8 cellular contexts compared by ENCODE assay signal in the genomic region with DNA sequence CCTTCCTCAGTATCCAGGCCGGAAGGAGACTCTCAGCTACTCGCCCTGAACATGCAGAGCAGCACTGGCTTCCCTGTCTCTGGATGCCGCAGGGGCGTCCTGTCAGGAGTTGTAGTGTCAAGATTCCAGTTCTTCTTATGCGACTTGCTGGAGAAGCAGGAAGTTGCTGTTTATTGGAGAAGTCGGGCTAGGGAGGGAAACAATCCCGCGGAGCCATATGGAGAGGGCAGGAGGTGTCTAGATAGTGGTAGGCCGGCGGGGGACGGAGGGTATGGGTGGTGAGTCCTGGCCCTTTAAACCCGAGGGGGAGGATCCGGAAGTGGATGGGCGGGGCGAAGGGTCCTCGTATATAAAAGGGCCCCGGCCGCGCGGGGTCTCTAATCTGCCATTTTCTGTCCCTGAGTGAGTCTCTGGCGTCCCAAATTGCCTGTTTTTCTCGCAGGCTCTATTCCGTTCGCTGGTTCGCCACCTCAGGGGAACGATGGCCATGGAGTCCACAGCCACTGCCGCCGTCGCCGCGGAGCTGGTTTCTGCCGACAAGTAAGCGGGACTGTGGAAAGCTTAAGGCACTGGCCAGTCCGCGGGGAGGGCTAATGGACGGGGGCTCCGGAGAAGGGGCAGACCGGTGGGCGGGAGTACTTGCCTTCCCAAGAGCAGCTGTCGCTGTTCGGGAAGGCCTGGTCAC. TPM values are rescaled to one million over a fixed set of nuclear protein-coding genes. Genes with fewer than 3 reads are reported as not detected.
A peak's percentile ranks its signal among the peaks of the same experiment; 100 is the strongest.
DNase-seq lines count a peak whose midpoint lies in the region; ATAC-seq and TF ChIP-seq lines count a peak whose summit lies in the region.

A gene with protein sequence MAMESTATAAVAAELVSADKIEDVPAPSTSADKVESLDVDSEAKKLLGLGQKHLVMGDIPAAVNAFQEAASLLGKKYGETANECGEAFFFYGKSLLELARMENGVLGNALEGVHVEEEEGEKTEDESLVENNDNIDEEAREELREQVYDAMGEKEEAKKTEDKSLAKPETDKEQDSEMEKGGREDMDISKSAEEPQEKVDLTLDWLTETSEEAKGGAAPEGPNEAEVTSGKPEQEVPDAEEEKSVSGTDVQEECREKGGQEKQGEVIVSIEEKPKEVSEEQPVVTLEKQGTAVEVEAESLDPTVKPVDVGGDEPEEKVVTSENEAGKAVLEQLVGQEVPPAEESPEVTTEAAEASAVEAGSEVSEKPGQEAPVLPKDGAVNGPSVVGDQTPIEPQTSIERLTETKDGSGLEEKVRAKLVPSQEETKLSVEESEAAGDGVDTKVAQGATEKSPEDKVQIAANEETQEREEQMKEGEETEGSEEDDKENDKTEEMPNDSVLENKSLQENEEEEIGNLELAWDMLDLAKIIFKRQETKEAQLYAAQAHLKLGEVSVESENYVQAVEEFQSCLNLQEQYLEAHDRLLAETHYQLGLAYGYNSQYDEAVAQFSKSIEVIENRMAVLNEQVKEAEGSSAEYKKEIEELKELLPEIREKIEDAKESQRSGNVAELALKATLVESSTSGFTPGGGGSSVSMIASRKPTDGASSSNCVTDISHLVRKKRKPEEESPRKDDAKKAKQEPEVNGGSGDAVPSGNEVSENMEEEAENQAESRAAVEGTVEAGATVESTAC (plus strand): TSS at position 376 of the 685 bp plus-strand sequence. CDS start 106 bp downstream, at position 482.

- peak within 1 kb of the TSS; percentile 97 to 100 (median 98) for H3K4me3 Mint-ChIP-seq in CD4-positive, CD25-positive, alpha-beta regulatory T cell
- H3K4me3 Mint-ChIP-seq in dendritic cell treated with granulocyte-macrophage colony-stimulating factor and Interleukin-4, amounts not matched to agents 40 ng/mL and 50 ng/mL, for 4 days, result peak within 1 kb of the TSS; percentile 98

- peaks cover 27% of the 10 kb centered on the region for H3K4me1 ChIP-seq in CD4-positive, CD25-positive, alpha-beta regulatory T cell (ENCODE audit: control insufficient read depth, insufficient read depth, low read length, poor library complexity, severe bottlenecking)
- peaks cover 9 to 23% (median 19%) of the 10 kb centered on the region in 4 donors for H3K4me1 ChIP-seq in liver (ENCODE audit: control insufficient read depth in 4 of 4, insufficient read depth in 4 of 4, low read length in 3 of 4)

- peak; percentile 84 to 94 (median 90) for DNase-seq in CD4-positive, CD25-positive, alpha-beta regulatory T cell
- DNase-seq in NCI-H69 (lab: John Stamatoyannopoulos, UW), result peak; percentile 84
- peak; percentile 90 to 98 for DNase-seq in activated CD4-positive, alpha-beta T cell treated with anti-CD3 and anti-CD28 coated beads, Interleukin-2, amount 50 U/mL, for 24 hours (ENCODE audit: low read depth in 1 of 2, low spot score in 1 of 2)
- DNase-seq in stimulated activated CD4-positive, alpha-beta T cell treated with anti-CD3 and anti-CD28 coated beads, Interleukin-4, amount 100 ng/mL, for 1 hour, result peak; percentile 93

- no peaks in the 10 kb centered on the region for H3K27me3 ChIP-seq in CD4-positive, CD25-positive, alpha-beta regulatory T cell (ENCODE audit: control insufficient read depth, insufficient read depth, low read length)
- no peaks in the 10 kb centered on the region for H3K27me3 ChIP-seq in liver (ENCODE audit: control insufficient read depth in 4 of 4, insufficient read depth in 4 of 4, low read length in 3 of 4)

- no peaks in the 10 kb centered on the region for H3K9me3 Mint-ChIP-seq in CD4-positive, CD25-positive, alpha-beta regulatory T cell
- no peaks in the 10 kb centered on the region for H3K9me3 Mint-ChIP-seq in dendritic cell treated with granulocyte-macrophage colony-stimulating factor and Interleukin-4, amounts not matched to agents 40 ng/mL and 50 ng/mL, for 4 days

- peak within 1 kb of the TSS; percentile 87 to 96 for H3K9ac ChIP-seq in liver (ENCODE audit: low read depth in 1 of 2, low read length in 2 of 2)

- intact Hi-C loops in dendritic cell treated with granulocyte-macrophage colony-stimulating factor and Interleukin-4, amounts not matched to agents 40 ng/mL and 50 ng/mL, for 4 days (cut with micrococcal nuclease), result loop anchor here (2.0 kb wide), 1 partner anchor 105 kb away; a partner anchor contains a TSS

- H3K9me3 ChIP-seq in CD4-positive, CD25-positive, alpha-beta regulatory T cell (ENCODE audit: control insufficient read depth in 2 of 2, low read length in 2 of 2), result no peaks in the 10 kb centered on the region
- H3K9me3 ChIP-seq in liver (ENCODE audit: control insufficient read depth in 4 of 4, low read length in 3 of 4), result no peaks in the 10 kb centered on the region

- peak within 1 kb of the TSS; percentile 94 for H3K4me3 ChIP-seq in CD4-positive, CD25-positive, alpha-beta regulatory T cell (ENCODE audit: low read depth, low read length)
- H3K4me3 ChIP-seq in liver (ENCODE audit: low read depth in 1 of 3, low read length in 3 of 3), result peak within 1 kb of the TSS; percentile 80 to 88 (median 80)

- under 1% methylated on average over 40 of the region's 41 CpGs for WGBS in liver

- no peak for TF ChIP-seq CTCF in liver (IDR thresholded peaks at IDR 0.05; ENCODE audit: low read depth, low read length, missing input control)

- peaks cover 9% of the 10 kb centered on the region for H3K27me3 Mint-ChIP-seq in CD4-positive, CD25-positive, alpha-beta regulatory T cell
- no peaks in the 10 kb centered on the region for H3K27me3 Mint-ChIP-seq in dendritic cell treated with granulocyte-macrophage colony-stimulating factor and Interleukin-4, amounts not matched to agents 40 ng/mL and 50 ng/mL, for 4 days

- no peaks in the 10 kb centered on the region for H3K36me3 ChIP-seq in CD4-positive, CD25-positive, alpha-beta regulatory T cell (ENCODE audit: control insufficient read depth, insufficient read depth, low read length)
- no peaks in the 10 kb centered on the region for H3K36me3 ChIP-seq in liver (ENCODE audit: control insufficient read depth in 4 of 4, insufficient read depth in 3 of 4, low read depth in 1 of 4, low read length in 3 of 4)

- no peak for TF ChIP-seq RAD21 in liver (IDR thresholded peaks at IDR 0.05)

- peak; percentile 62 to 66 for ATAC-seq in CD4-positive, CD25-positive, alpha-beta regulatory T cell (ENCODE audit: low read depth in 2 of 2)
- ATAC-seq in GM19372 (IDR thresholded peaks at IDR 0.05; ENCODE audit: low read depth, unreplicated experiment), result peak; percentile 40
- ATAC-seq in HG03520 (IDR thresholded peaks at IDR 0.05; ENCODE audit: unreplicated experiment), result peak; percentile 31

- H3K36me3 Mint-ChIP-seq in CD4-positive, CD25-positive, alpha-beta regulatory T cell, result no peaks in the 10 kb centered on the region
- H3K36me3 Mint-ChIP-seq in dendritic cell treated with granulocyte-macrophage colony-stimulating factor and Interleukin-4, amounts not matched to agents 40 ng/mL and 50 ng/mL, for 4 days (ENCODE audit: low read depth), result peaks cover 14% of the 10 kb centered on the region

- peak within 1 kb of the TSS; percentile 91 for H3K27ac ChIP-seq in CD4-positive, CD25-positive, alpha-beta regulatory T cell (ENCODE audit: insufficient read depth, low read length, poor library complexity, severe bottlenecking)
- peak within 1 kb of the TSS; percentile 71 to 93 for H3K27ac ChIP-seq in liver (ENCODE audit: low read depth in 1 of 2, low read length in 2 of 2)

- H3K4me1 Mint-ChIP-seq in CD4-positive, CD25-positive, alpha-beta regulatory T cell, result peaks cover 6 to 41% (median 27%) of the 10 kb centered on the region in 4 donors
- H3K4me1 Mint-ChIP-seq in dendritic cell treated with granulocyte-macrophage colony-stimulating factor and Interleukin-4, amounts not matched to agents 40 ng/mL and 50 ng/mL, for 4 days (ENCODE audit: low read depth), result peaks cover 32% of the 10 kb centered on the region

- H3K27ac Mint-ChIP-seq in CD4-positive, CD25-positive, alpha-beta regulatory T cell, result peak within 1 kb of the TSS; percentile 93 to 99 (median 99)
- H3K27ac Mint-ChIP-seq in dendritic cell treated with granulocyte-macrophage colony-stimulating factor and Interleukin-4, amounts not matched to agents 40 ng/mL and 50 ng/mL, for 4 days, result peak within 1 kb of the TSS; percentile 99

TF ChIP-seq in liver, 16 proteins besides CTCF, POLR2A, EP300 and RAD21:
- TF ChIP-seq SP1 (IDR thresholded peaks at IDR 0.05) (no peak), FOXA1 (IDR thresholded peaks at IDR 0.05) (no peak), GABPA (IDR thresholded peaks at IDR 0.05 in 1 of 2, conservative IDR thresholded peaks at IDR 0.05 in 1 of 2) (peak; percentile 71 to 84), NR2F2 (IDR thresholded peaks at IDR 0.05) (peak; percentile 47), TAF1 (conservative IDR thresholded peaks at IDR 0.05) (peak; percentile 98)
- TF ChIP-seq, protein P1, sequence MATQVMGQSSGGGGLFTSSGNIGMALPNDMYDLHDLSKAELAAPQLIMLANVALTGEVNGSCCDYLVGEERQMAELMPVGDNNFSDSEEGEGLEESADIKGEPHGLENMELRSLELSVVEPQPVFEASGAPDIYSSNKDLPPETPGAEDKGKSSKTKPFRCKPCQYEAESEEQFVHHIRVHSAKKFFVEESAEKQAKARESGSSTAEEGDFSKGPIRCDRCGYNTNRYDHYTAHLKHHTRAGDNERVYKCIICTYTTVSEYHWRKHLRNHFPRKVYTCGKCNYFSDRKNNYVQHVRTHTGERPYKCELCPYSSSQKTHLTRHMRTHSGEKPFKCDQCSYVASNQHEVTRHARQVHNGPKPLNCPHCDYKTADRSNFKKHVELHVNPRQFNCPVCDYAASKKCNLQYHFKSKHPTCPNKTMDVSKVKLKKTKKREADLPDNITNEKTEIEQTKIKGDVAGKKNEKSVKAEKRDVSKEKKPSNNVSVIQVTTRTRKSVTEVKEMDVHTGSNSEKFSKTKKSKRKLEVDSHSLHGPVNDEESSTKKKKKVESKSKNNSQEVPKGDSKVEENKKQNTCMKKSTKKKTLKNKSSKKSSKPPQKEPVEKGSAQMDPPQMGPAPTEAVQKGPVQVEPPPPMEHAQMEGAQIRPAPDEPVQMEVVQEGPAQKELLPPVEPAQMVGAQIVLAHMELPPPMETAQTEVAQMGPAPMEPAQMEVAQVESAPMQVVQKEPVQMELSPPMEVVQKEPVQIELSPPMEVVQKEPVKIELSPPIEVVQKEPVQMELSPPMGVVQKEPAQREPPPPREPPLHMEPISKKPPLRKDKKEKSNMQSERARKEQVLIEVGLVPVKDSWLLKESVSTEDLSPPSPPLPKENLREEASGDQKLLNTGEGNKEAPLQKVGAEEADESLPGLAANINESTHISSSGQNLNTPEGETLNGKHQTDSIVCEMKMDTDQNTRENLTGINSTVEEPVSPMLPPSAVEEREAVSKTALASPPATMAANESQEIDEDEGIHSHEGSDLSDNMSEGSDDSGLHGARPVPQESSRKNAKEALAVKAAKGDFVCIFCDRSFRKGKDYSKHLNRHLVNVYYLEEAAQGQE (IDR thresholded peaks at IDR 0.05), result peak; percentile 90
- TF ChIP-seq, protein P2, sequence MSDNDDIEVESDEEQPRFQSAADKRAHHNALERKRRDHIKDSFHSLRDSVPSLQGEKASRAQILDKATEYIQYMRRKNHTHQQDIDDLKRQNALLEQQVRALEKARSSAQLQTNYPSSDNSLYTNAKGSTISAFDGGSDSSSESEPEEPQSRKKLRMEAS (IDR thresholded peaks at IDR 0.05), result peak; percentile 53

RNA-seq across cellular contexts. Expression of the gene that starts here (rescaled TPM):
- total RNA-seq in CD4-positive, CD25-positive, alpha-beta regulatory T cell, result 147 TPM
- polyA plus RNA-seq in CD4-positive, CD25-positive, alpha-beta regulatory T cell, result 10 to 100 TPM; 77.8 to 88.3 (median 80.7) TPM
- 10 to 100 TPM; 44.4 to 74.9 TPM for total RNA-seq in liver
- 10 to 100 TPM; 24.9 to 34.9 TPM for polyA plus RNA-seq in liver

Comparison
In these comparisons a context has a peak if more than half of its experiments do, and no peak if none do; other contexts are left out.
1. Peak in every context shown above with its lines: DNase-seq, ATAC-seq, H3K4me3 ChIP-seq and H3K27ac ChIP-seq.